In genomic region chr2:170140561-170140960, GRCh38 we compare ENCODE assay signal across 24 cellular contexts. TPM values are rescaled to one million over a fixed set of nuclear protein-coding genes. Genes with fewer than 3 reads are reported as not detected.
"Had no signal": no experiment of that assay in that cellular context is flagged by ENCODE, and none has a peak within 500 bp of the region (broad histone marks: within the 10 kb centered on the region; RNA-seq: fewer than 3 reads in every experiment).

No MANE protein-coding gene starts in this region.

- H2AFZ ChIP-seq: hepatocyte had no signal

- H3K27me3 Mint-ChIP-seq: activated T-cell treated with anti-CD3 and anti-CD28 coated beads, Interleukin-2, amount 50 U/mL, for 24 hours; stimulated activated naive CD8-positive, alpha-beta T cell treated with anti-CD3 and anti-CD28 coated beads, Interleukin-15, amount 100 ng/mL, for 72 hours had no signal

- H3K27me3 ChIP-seq: dorsolateral prefrontal cortex, hepatocyte, testis had no signal

- H3K9me3 Mint-ChIP-seq: activated naive CD4-positive, alpha-beta T cell treated with anti-CD3 and anti-CD28 coated beads for 36 hours; activated T-cell treated with anti-CD3 and anti-CD28 coated beads, Interleukin-2, amount 50 U/mL, for 24 hours; activated T-helper 2 cell treated with anti-CD3 and anti-CD28 coated beads, Interferon-gamma antibody, Interleukin-2, Interleukin-4, amounts not matched to agents 10 μg/mL and 5 μg/mL and 100 μg/mL, durations not matched to agents 14 hours and 24 hours and 36 hours; stimulated activated naive CD8-positive, alpha-beta T cell treated with anti-CD3 and anti-CD28 coated beads, Interleukin-15, amount 100 ng/mL, for 72 hours; type B pancreatic cell had no signal

- DNase-seq: activated CD4-positive, alpha-beta T cell treated with anti-CD3 and anti-CD28 coated beads, Interleukin-2, amount 10 ng/mL, durations not matched to agents 24 days and 14 days; activated CD8-positive, alpha-beta T cell treated with anti-CD3 and anti-CD28 coated beads, Interleukin-2, amount 10 ng/mL, durations not matched to agents 7 days and 5 days; activated naive CD4-positive, alpha-beta T cell treated with anti-CD3 and anti-CD28 coated beads for 36 hours; activated T-cell treated with anti-CD3 and anti-CD28 coated beads, Interleukin-2, amount 50 U/mL, for 24 hours; caudate nucleus; dorsolateral prefrontal cortex; endodermal cell; midbrain; right cardiac atrium; stimulated activated CD4-positive, alpha-beta T cell treated with anti-CD3 and anti-CD28 coated beads, Interleukin-2, amount 100 ng/mL, for 48 hours; stimulated activated naive CD8-positive, alpha-beta T cell treated with anti-CD3 and anti-CD28 coated beads, Interleukin-15, amount 100 ng/mL, for 72 hours; testis had no signal

- H3K4me3 Mint-ChIP-seq: activated CD4-positive, alpha-beta T cell treated with anti-CD3 and anti-CD28 coated beads, Interleukin-2, amount 10 ng/mL, durations not matched to agents 24 days and 14 days; activated CD8-positive, alpha-beta T cell treated with anti-CD3 and anti-CD28 coated beads, Interleukin-2, amount 10 ng/mL, durations not matched to agents 7 days and 5 days; activated naive CD4-positive, alpha-beta T cell treated with anti-CD3 and anti-CD28 coated beads for 36 hours; activated T-cell treated with anti-CD3 and anti-CD28 coated beads, Interleukin-2, amount 50 U/mL, for 24 hours; brain; endodermal cell; stimulated activated naive CD8-positive, alpha-beta T cell treated with anti-CD3 and anti-CD28 coated beads, Interleukin-15, amount 100 ng/mL, for 72 hours; type B pancreatic cell had no signal

- H3K79me2 ChIP-seq: hepatocyte had no signal

- H3K9me3 ChIP-seq: prostate gland, testis had no signal

- H3K27ac Mint-ChIP-seq: activated CD4-positive, alpha-beta T cell treated with anti-CD3 and anti-CD28 coated beads, Interleukin-2, amount 10 ng/mL, durations not matched to agents 24 days and 14 days; activated CD8-positive, alpha-beta T cell treated with anti-CD3 and anti-CD28 coated beads, Interleukin-2, amount 10 ng/mL, durations not matched to agents 7 days and 5 days; activated naive CD4-positive, alpha-beta T cell treated with anti-CD3 and anti-CD28 coated beads for 36 hours; activated T-cell treated with anti-CD3 and anti-CD28 coated beads, Interleukin-2, amount 50 U/mL, for 24 hours; activated T-helper 2 cell treated with anti-CD3 and anti-CD28 coated beads, Interferon-gamma antibody, Interleukin-2, Interleukin-4, amounts not matched to agents 10 μg/mL and 5 μg/mL and 100 μg/mL, durations not matched to agents 14 hours and 24 hours and 36 hours; brain; endodermal cell; type B pancreatic cell had no signal

- H3K4me3 ChIP-seq: dorsolateral prefrontal cortex, hepatocyte, lung, prostate gland had no signal

- FAIRE-seq: colon, islet of Langerhans had no signal

- H3K4me1 ChIP-seq: prostate gland had no signal

- H3K36me3 ChIP-seq: prostate gland had no signal

- H3K36me3 Mint-ChIP-seq: brain, type B pancreatic cell had no signal

- H3K27ac ChIP-seq: dorsolateral prefrontal cortex, epithelial cell of prostate, hepatocyte, prostate gland, testis had no signal

- H3K4me2 ChIP-seq: hepatocyte had no signal

- H3K4me1 Mint-ChIP-seq: activated CD4-positive, alpha-beta T cell treated with anti-CD3 and anti-CD28 coated beads, Interleukin-2, amount 10 ng/mL, durations not matched to agents 24 days and 14 days; stimulated activated naive CD8-positive, alpha-beta T cell treated with anti-CD3 and anti-CD28 coated beads, Interleukin-15, amount 100 ng/mL, for 72 hours had no signal

RNA-seq across cellular contexts. Expression of gene MYO3B, which starts 37.4 kb away (rescaled TPM):
- total RNA-seq: glomerular endothelial cell, left lobe of liver, osteocyte, right cardiac atrium had no signal
